Comparison of ENCODE assay signal across 30 cellular contexts in genomic region chr5:31720811-31721345, GRCh38.
"Had no signal": no experiment of that assay in that cellular context is flagged by ENCODE, and none has a peak within 500 bp of the region (broad histone marks: within the 10 kb centered on the region; RNA-seq: fewer than 3 reads in every experiment).

No MANE protein-coding gene starts in this region.

- ATAC-seq: left colon; left lung; lower lobe of right lung; mucosa of descending colon; naive thymus-derived CD4-positive, alpha-beta T cell; natural killer cell treated with Interleukin-12 subunit alpha and Interleukin-12 subunit beta and Interleukin-15 and Interleukin-18, amount 100 ng/mL, for 72 hours; pancreas; right cardiac atrium; sciatic nerve; stimulated activated naive B cell treated with anti-CD40 and anti-IgM and Interleukin-4, amounts not matched to agents 10 μg/mL and 1 μg/mL and 100 μg/mL, for 72 hours had no signal

- H3K27ac Mint-ChIP-seq: immature natural killer cell; memory B cell; naive thymus-derived CD4-positive, alpha-beta T cell; natural killer cell treated with Interleukin-12 subunit alpha and Interleukin-12 subunit beta and Interleukin-15 and Interleukin-18, amount 100 ng/mL, for 72 hours; stimulated activated naive B cell treated with anti-CD40 and anti-IgM and Interleukin-4, amounts not matched to agents 10 μg/mL and 1 μg/mL and 100 μg/mL, for 72 hours; stimulated activated naive CD8-positive, alpha-beta T cell treated with anti-CD3 and anti-CD28 coated beads, Interleukin-15, Interleukin-2, amounts not matched to agents 100 ng/mL and 50 ng/mL, for 24 hours; type B pancreatic cell had no signal

- H3K4me1 ChIP-seq: left lung, lower lobe of right lung, pancreas, prostate gland, tibial nerve, uterus had no signal

- H3K27ac ChIP-seq: left lung, lower lobe of right lung, pancreas, prostate gland, skin epidermis, tibial nerve, uterus had no signal

- H3K9me3 ChIP-seq: left lung, lower lobe of right lung, mucosa of descending colon, pancreas, prostate gland, tibial nerve, uterus had no signal

- DNase-seq: hypothalamus; immature natural killer cell; kidney; left colon; left lung; lower lobe of right lung; midbrain; mucosa of descending colon; naive thymus-derived CD4-positive, alpha-beta T cell; nucleus accumbens; pancreas; posterior cingulate gyrus; retina; right cardiac atrium; stimulated activated CD4-positive, alpha-beta T cell treated with anti-CD3 and anti-CD28 coated beads, Interleukin-12 subunit alpha, Interleukin-12 subunit beta, amount 100 ng/mL, for 4 hours; stimulated activated CD4-positive, alpha-beta T cell treated with anti-CD3 and anti-CD28 coated beads, Interleukin-15, amount 100 ng/mL, for 24 hours; stimulated activated CD4-positive, alpha-beta T cell treated with anti-CD3 and anti-CD28 coated beads, Interleukin-2, amount 100 ng/mL, for 24 hours; stimulated activated CD4-positive, alpha-beta T cell treated with anti-CD3 and anti-CD28 coated beads, Interleukin-4, amount 100 ng/mL, for 1 hour; stimulated activated naive B cell treated with anti-CD40 and anti-IgM and Interleukin-4, amounts not matched to agents 10 μg/mL and 1 μg/mL and 100 μg/mL, for 72 hours; substantia nigra; uterus had no signal

- H3K27me3 Mint-ChIP-seq: type B pancreatic cell had no signal

- H3K9me3 Mint-ChIP-seq: immature natural killer cell; natural killer cell treated with Interleukin-12 subunit alpha and Interleukin-12 subunit beta and Interleukin-15 and Interleukin-18, amount 100 ng/mL, for 72 hours; neural crest cell; stimulated activated naive CD8-positive, alpha-beta T cell treated with anti-CD3 and anti-CD28 coated beads, Interleukin-15, Interleukin-2, amounts not matched to agents 100 ng/mL and 50 ng/mL, for 24 hours had no signal

- H3K36me3 ChIP-seq: left lung, lower lobe of right lung, pancreas, prostate gland, tibial nerve, uterus had no signal

- H3K4me3 Mint-ChIP-seq: immature natural killer cell; memory B cell; naive thymus-derived CD4-positive, alpha-beta T cell; natural killer cell treated with Interleukin-12 subunit alpha and Interleukin-12 subunit beta and Interleukin-15 and Interleukin-18, amount 100 ng/mL, for 72 hours; neural crest cell; stimulated activated naive B cell treated with anti-CD40 and anti-IgM and Interleukin-4, amounts not matched to agents 10 μg/mL and 1 μg/mL and 100 μg/mL, for 72 hours; stimulated activated naive CD8-positive, alpha-beta T cell treated with anti-CD3 and anti-CD28 coated beads, Interleukin-15, Interleukin-2, amounts not matched to agents 100 ng/mL and 50 ng/mL, for 24 hours; type B pancreatic cell had no signal

- H3K4me1 Mint-ChIP-seq: immature natural killer cell; memory B cell; naive thymus-derived CD4-positive, alpha-beta T cell; neural crest cell had no signal

- H3K27me3 ChIP-seq: left lung, pancreas, tibial nerve, uterus had no signal

- H3K36me3 Mint-ChIP-seq: immature natural killer cell; memory B cell; naive thymus-derived CD4-positive, alpha-beta T cell; natural killer cell treated with Interleukin-12 subunit alpha and Interleukin-12 subunit beta and Interleukin-15 and Interleukin-18, amount 100 ng/mL, for 72 hours; stimulated activated naive B cell treated with anti-CD40 and anti-IgM and Interleukin-4, amounts not matched to agents 10 μg/mL and 1 μg/mL and 100 μg/mL, for 72 hours; type B pancreatic cell had no signal

- H3K4me3 ChIP-seq: left lung, lower lobe of right lung, mucosa of descending colon, pancreas, prostate gland, skin epidermis, tibial nerve, uterus had no signal
